In genomic region chr19:2014731-2015610, GRCh38 we compare ENCODE assay signal across 8 cellular contexts. TPM values are rescaled to one million over a fixed set of nuclear protein-coding genes. Genes with fewer than 3 reads are reported as not detected.
A peak's percentile ranks its signal among the peaks of the same experiment; 100 is the strongest.
DNase-seq lines count a peak whose midpoint lies in the region; ATAC-seq, FAIRE-seq and TF ChIP-seq lines count a peak whose summit lies in the region.

No MANE protein-coding gene starts in this region.

- POLR2A ChIA-PET in GM12878 (lab: Charles Lee), result no interaction called here

- no peak for TF ChIP-seq RAD21 in GM12878 (IDR thresholded peaks at IDR 0.05; ENCODE audit: insufficient read depth, low read depth, low read length)

- H3K9me3 ChIP-seq in GM12878 (replicated peaks; ENCODE audit: control insufficient read depth, insufficient read depth, low read length) (no peaks in the 10 kb centered on the region), kidney (ENCODE audit: control insufficient read depth in 1 of 2, low read length in 2 of 2) (no peaks in the 10 kb centered on the region), stomach (no peaks in the 10 kb centered on the region)

- 0% methylated on average over 13 of the region's 75 CpGs for WGBS in GM12878 (ENCODE audit: insufficient coverage, insufficient replicate concordance, low lambda C conversion rate, missing lambda C conversion rate)
- WGBS in stomach, 5 donors, result 7 to 18% (median 11%) methylated on average over 25 to 68 of the region's 75 CpGs

- FAIRE-seq in GM12878 (lab: Jason Lieb, UNC) (no peak), kidney (lab: Jason Lieb, UNC) (no peak)

- peak overlapping the region; percentile 18; the same call in 1 of the 2 replicates for H3K27ac ChIP-seq in GM12878 (ENCODE audit: control insufficient read depth, insufficient read depth)
- no peak overlapping the region for H3K27ac ChIP-seq in kidney (ENCODE audit: low read depth in 2 of 2, low read length in 2 of 2)
- peak overlapping the region; percentile 63 to 84 (median 66) for H3K27ac ChIP-seq in stomach

- in situ Hi-C loops in GM12878 (cut with MboI), result loop anchor here (5.0 kb wide), 1 partner anchor 67 kb away; no protein-coding TSS in a partner anchor

- H3K9ac ChIP-seq in GM12878 (ENCODE audit: control insufficient read depth, insufficient read depth, low read length) (peak overlapping the region; percentile 53; the same call in 1 of the 2 replicates), kidney (ENCODE audit: low read length in 2 of 2) (peak overlapping the region in 1 of 2 donors; percentile 26)

- H3K4me1 ChIP-seq in GM12878 (ENCODE audit: control insufficient read depth, insufficient read depth, low read length) (peaks cover 9% of the 10 kb centered on the region), kidney (ENCODE audit: control insufficient read depth in 1 of 2, insufficient read depth in 1 of 2, low read depth in 1 of 2, low read length in 2 of 2) (peaks cover 0 to 3% of the 10 kb centered on the region in 2 donors), stomach (peaks cover 23 to 45% (median 34%) of the 10 kb centered on the region in 4 donors)

- BruUV-seq in GM12878 (replicated peaks; lab: Mats Ljungman, UMichigan), result no TSS peak

- intact Hi-C loops in GM12878 (cut with micrococcal nuclease; ENCODE audit: unreplicated experiment) (loop anchor here (5.0 kb wide), 3 partner anchors 47 to 108 kb away; partner anchors contain the start of genes ADAT3 and SCAMP4), kidney (cut with DNase I) (no loop called here), stomach (cut with DNase I; ENCODE audit: low total_unique reads) (loop anchor here (10.0 kb wide), 1 partner anchor 80 kb away; no protein-coding TSS in a partner anchor)

- TF ChIP-seq CTCF in GM12878 (IDR thresholded peaks at IDR 0.05 in 2 of 3, conservative IDR thresholded peaks at IDR 0.05 in 1 of 3; ENCODE audit: control insufficient read depth in 2 of 3, extremely low read depth in 1 of 3, insufficient read depth in 1 of 3, low read depth in 3 of 3, low read length in 3 of 3) (no peak), kidney (IDR thresholded peaks at IDR 0.05; ENCODE audit: borderline replicate concordance, extremely low read depth, insufficient read depth) (no peak), stomach (IDR thresholded peaks at IDR 0.05) (no peak)

- peak; percentile 53 for DNase-seq in ELR (ENCODE audit: low read depth)
- peak; percentile 47 for DNase-seq in NAMALWA (ENCODE audit: low spot score)
- no peak for DNase-seq in GM12878 (ENCODE audit: low read depth, low spot score)
- DNase-seq in kidney, result peak; percentile 86
- no peak for DNase-seq in stomach
- no peak for DNase-seq in C1 segment of cervical spinal cord (lab: John Stamatoyannopoulos, UW)
- no peak for DNase-seq in occipital lobe (lab: John Stamatoyannopoulos, UW)

- H3K36me3 ChIP-seq in GM12878 (ENCODE audit: control insufficient read depth in 2 of 2, insufficient read depth in 2 of 2, low read length in 1 of 2) (no peaks in the 10 kb centered on the region), kidney (ENCODE audit: control insufficient read depth in 1 of 2, insufficient read depth in 2 of 2, low read length in 2 of 2) (no peaks in the 10 kb centered on the region), stomach (peaks cover 0 to 10% (median 4%) of the 10 kb centered on the region in 4 donors)

- no peaks in the 10 kb centered on the region for H4K20me1 ChIP-seq in GM12878 (ENCODE audit: control insufficient read depth, insufficient read depth)

- peak; percentile 55 for ATAC-seq in GM12878
- ATAC-seq in HG02571 (IDR thresholded peaks at IDR 0.05; ENCODE audit: unreplicated experiment), result no peak

- H3K27me3 ChIP-seq in GM12878 (replicated peaks in 1 of 2; ENCODE audit: control insufficient read depth in 2 of 2, insufficient read depth in 2 of 2, low read length in 1 of 2), result no peaks in the 10 kb centered on the region
- H3K27me3 ChIP-seq in stomach, result no peaks in the 10 kb centered on the region

- SMC1A ChIA-PET in GM12878 (lab: Charles Lee; ENCODE audit: uncharacterized antibody, unreplicated experiment), result no interaction called here

- RAD21 ChIA-PET in GM12878 (lab: Charles Lee; ENCODE audit: unreplicated experiment), result no interaction called here

- no peak overlapping the region for H2AFZ ChIP-seq in GM12878 (ENCODE audit: control insufficient read depth, low read depth, low read length)

- H3K4me2 ChIP-seq in GM12878 (ENCODE audit: control insufficient read depth, insufficient read depth), result peak overlapping the region; percentile 73

- TF ChIP-seq POLR2A in GM12878 (IDR thresholded peaks at IDR 0.05; ENCODE audit: low read depth, low read length) (no peak; the same call in 1 of the 2 replicates), stomach (IDR thresholded peaks at IDR 0.05) (no peak)

- CTCF ChIA-PET in GM12878 (lab: Yijun Ruan, JAX), result no interaction called here

- peaks cover 16% of the 10 kb centered on the region for H3K79me2 ChIP-seq in GM12878 (ENCODE audit: control insufficient read depth, insufficient read depth, low read length)

- no peak for TF ChIP-seq EP300 in GM12878 (IDR thresholded peaks at IDR 0.05; ENCODE audit: borderline replicate concordance in 1 of 2, control insufficient read depth in 1 of 2, low read depth in 2 of 2, low read length in 2 of 2)
- no peak for TF ChIP-seq EP300 in stomach (IDR thresholded peaks at IDR 0.05)

- H3K4me3 ChIP-seq in GM12878, result peak overlapping the region; percentile 77
- H3K4me3 ChIP-seq in kidney (ENCODE audit: low read length in 2 of 2), result peak overlapping the region; percentile 34 to 44
- peak overlapping the region; percentile 67 to 95 (median 79) for H3K4me3 ChIP-seq in stomach

TF ChIP-seq in GM12878, 131 proteins besides CTCF, POLR2A, EP300 and RAD21:
- TF ChIP-seq ZZZ3 (IDR thresholded peaks at IDR 0.05; ENCODE audit: control insufficient read depth, insufficient read length, low read depth) (no peak), BHLHE40 (IDR thresholded peaks at IDR 0.05; ENCODE audit: borderline replicate concordance in 1 of 2, low read depth in 2 of 2, low read length in 1 of 2) (0 out of 4 replicates have a peak, but pooled peaks of 1 of the 2 experiments have one; percentile 5)

RNA-seq across cellular contexts. Expression of gene BTBD2, which starts 0.5 kb away (rescaled TPM):
- total RNA-seq in GM12878 (2013; cell fraction: nucleolus; rRNA removed), result 28.6 and 36.5 TPM in 2 replicates
- total RNA-seq in GM12878 (2014; rRNA removed) (18.3 and 19.9 TPM in 2 replicates), GM12878 (2014; rRNA removed; fragmentation: Illumina TruSeq; extraction: Trizol) (8.2 and 10.6 TPM in 2 replicates), GM12878 (2021) (62.2 and 66.2 TPM in 2 replicates), kidney (70.3 TPM), stomach (10 to 100 TPM; 17.9 to 39.6 (median 33.3) TPM), occipital lobe (49.1 TPM)
- polyA plus RNA-seq in GM12878 (2011; ENCODE audit: low read depth), result 14.1 TPM
- polyA plus RNA-seq in GM12878 (2011; rRNA removed) (8.8 and 18.6 TPM in 2 replicates), GM12878 (2014; fragmentation: Illumina TruSeq; extraction: Trizol) (3.2 and 10.1 TPM in 2 replicates), GM12878 (2014; fragmentation: Nextera tagmentation; extraction: Ambion mirVana) (under 1 TPM; 0.13 to 0.37 TPM), GM12878 (2014; rRNA removed) (45.4 and 50.9 TPM in 2 replicates), GM12878 (2016; fragmentation: Nextera tagmentation; extraction: Ambion mirVana) (1 to 10 TPM; 4.5 to 5.5 TPM), kidney (ENCODE audit: insufficient read depth, low read depth, low replicate concordance) (57.0 TPM), stomach (10 to 100 TPM; 39.9 to 50.2 (median 40.9) TPM)
- 17.6 and 23.3 TPM in 2 replicates for polyA plus RNA-seq in GM12878 (2011; cell fraction: cytosol; rRNA removed)
- 31.2 and 32.5 TPM in 2 replicates for polyA plus RNA-seq in GM12878 (2011; cell fraction: nucleus; rRNA removed)
- 56.8 and 72.7 TPM in 2 replicates for polyA plus RNA-seq in GM12878 (2012)
- polyA minus RNA-seq in GM12878 (2011; rRNA and poly(A)+ RNA removed), result 7.7 and 16.5 TPM in 2 replicates
- polyA minus RNA-seq in GM12878 (2011; cell fraction: cytosol; rRNA and poly(A)+ RNA removed), result 16.2 TPM in 2 replicates
- 5.9 and 13.0 TPM in 2 replicates for polyA minus RNA-seq in GM12878 (2011; cell fraction: nucleus; rRNA and poly(A)+ RNA removed)

RNA-seq across cellular contexts. Expression of gene MKNK2, which starts 36.1 kb away (rescaled TPM):
- total RNA-seq in GM12878 (2013; cell fraction: nucleolus; rRNA removed), result 200 and 243 TPM in 2 replicates
- total RNA-seq in GM12878 (2014; rRNA removed) (159 and 168 TPM in 2 replicates), GM12878 (2014; rRNA removed; fragmentation: Illumina TruSeq; extraction: Trizol) (70.3 and 77.9 TPM in 2 replicates), GM12878 (2021) (365 and 378 TPM in 2 replicates), kidney (190 TPM), stomach (100 to 1,000 TPM in 2 of 5 donors, 10 to 100 TPM in 3; 38.7 to 192 (median 83.9) TPM), occipital lobe (16.8 TPM)
- 99.4 TPM for polyA plus RNA-seq in GM12878 (2011; ENCODE audit: low read depth)
- polyA plus RNA-seq in GM12878 (2011; rRNA removed) (113 and 223 TPM in 2 replicates), GM12878 (2014; fragmentation: Illumina TruSeq; extraction: Trizol) (29.6 and 61.9 TPM in 2 replicates), GM12878 (2014; fragmentation: Nextera tagmentation; extraction: Ambion mirVana) (10 to 100 TPM in 1 of 2 experiments, 1 to 10 TPM in 1; 9.6 to 17.6 TPM), GM12878 (2014; rRNA removed) (195 and 218 TPM in 2 replicates), GM12878 (2016; fragmentation: Nextera tagmentation; extraction: Ambion mirVana) (10 to 100 TPM; 38.3 to 53.3 TPM), kidney (ENCODE audit: insufficient read depth, low read depth, low replicate concordance) (67.2 TPM), stomach (100 to 1,000 TPM; 102 to 164 (median 130) TPM)
- 264 and 354 TPM in 2 replicates for polyA plus RNA-seq in GM12878 (2011; cell fraction: cytosol; rRNA removed)
- polyA plus RNA-seq in GM12878 (2011; cell fraction: nucleus; rRNA removed), result 566 and 615 TPM in 2 replicates
- 257 and 345 TPM in 2 replicates for polyA plus RNA-seq in GM12878 (2012)
- polyA minus RNA-seq in GM12878 (2011; rRNA and poly(A)+ RNA removed), result 188 and 408 TPM in 2 replicates
- polyA minus RNA-seq in GM12878 (2011; cell fraction: cytosol; rRNA and poly(A)+ RNA removed), result 223 and 291 TPM in 2 replicates
- polyA minus RNA-seq in GM12878 (2011; cell fraction: nucleus; rRNA and poly(A)+ RNA removed), result 114 and 130 TPM in 2 replicates

Comparison
In these comparisons a context has a peak if more than half of its experiments do, and no peak if none do; other contexts are left out.
1. DNase-seq: peak in ELR (single experiment), NAMALWA (single experiment) and kidney (single experiment); none in GM12878 (single experiment), stomach (single experiment), C1 segment of cervical spinal cord (0 of 14) and occipital lobe (single experiment).
2. H3K27ac ChIP-seq: peak in GM12878 (single experiment) and stomach (5 of 5); none in kidney (0 of 2).
3. Peak in every context shown above with its lines, with median percentiles within 50 percentile points of each other: H3K4me3 ChIP-seq.